1 cellular context compared by ENCODE assay signal in genomic region chr1:16693469-16694071, GRCh38. TPM values are rescaled to one million over a fixed set of nuclear protein-coding genes. Genes with fewer than 3 reads are reported as not detected.
"Had no signal": no experiment of that assay in that cellular context is flagged by ENCODE, and none has a peak within 500 bp of the region (broad histone marks: within the 10 kb centered on the region; RNA-seq: fewer than 3 reads in every experiment).

No MANE protein-coding gene starts in this region.

RNA-seq across cellular contexts. Expression of gene RNU1-3, which starts 26.8 kb away (rescaled TPM):
- polyA plus RNA-seq: right cardiac atrium had no signal

RNA-seq across cellular contexts. Expression of gene RNU1-4, which starts 46.7 kb away (rescaled TPM):
- polyA plus RNA-seq: right cardiac atrium had no signal
